ENCODE assay signal across 1 cellular context in the genomic region with DNA sequence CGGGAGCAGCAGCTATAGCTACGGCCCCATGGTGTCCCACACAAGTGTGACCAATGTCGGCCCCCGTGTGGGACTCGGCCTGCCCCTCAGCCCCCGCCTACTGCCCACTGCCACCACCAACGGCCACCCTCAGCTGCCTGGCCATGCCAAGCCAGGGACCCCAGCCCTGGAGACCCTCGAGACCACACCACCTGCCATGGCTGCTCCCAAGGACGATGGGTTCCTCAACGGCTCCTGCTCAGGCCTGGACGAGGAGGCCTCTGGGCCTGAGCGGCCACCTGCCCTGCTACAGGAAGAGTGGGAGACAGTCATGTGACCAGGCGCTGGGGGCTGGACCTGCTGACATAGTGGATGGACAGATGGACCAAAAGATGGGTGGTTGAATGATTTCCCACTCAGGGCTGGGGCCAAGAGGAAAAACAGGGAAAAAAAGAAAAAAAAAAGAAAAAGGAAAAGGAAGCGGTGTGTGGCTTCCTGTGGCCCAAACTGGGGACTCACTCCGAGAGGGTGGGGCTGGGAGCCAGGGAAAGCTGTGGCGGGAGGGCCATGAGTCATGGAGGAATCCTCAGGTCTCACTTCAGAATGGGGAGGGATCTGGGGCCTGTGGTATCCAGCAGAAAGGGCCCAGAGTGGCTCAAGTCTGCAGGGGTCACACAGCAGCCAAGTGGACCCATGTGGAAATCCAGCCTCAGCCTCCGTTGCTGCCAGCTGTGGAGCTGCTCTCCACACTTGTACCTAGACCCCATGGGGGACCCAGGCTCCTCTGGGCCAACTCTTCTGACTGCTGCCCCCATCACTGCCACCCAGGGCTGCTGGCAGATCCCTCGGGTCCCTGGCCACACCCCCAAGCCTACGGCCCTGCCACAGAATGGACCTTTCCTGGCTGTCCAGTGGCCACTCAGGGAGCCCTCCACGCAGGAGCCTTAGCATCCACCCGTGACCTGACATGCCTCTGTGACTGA.
TF ChIP-seq lines count a peak whose summit lies in the region.

No MANE protein-coding gene starts in this region.

TF ChIP-seq in H1, 55 proteins besides CTCF, POLR2A, EP300 and RAD21:
- TF ChIP-seq NANOG (IDR thresholded peaks at IDR 0.05; ENCODE audit: insufficient read depth, low read depth, low read length, poor library complexity, severe bottlenecking) (no peak), NRF1 (IDR thresholded peaks at IDR 0.05; ENCODE audit: low read depth, low read length) (no peak), SIX5 (IDR thresholded peaks at IDR 0.05; ENCODE audit: low read depth, low read length) (no peak), FOSL1 (IDR thresholded peaks at IDR 0.05; ENCODE audit: insufficient read depth, low read depth, low read length) (no peak), HDAC2 (IDR thresholded peaks at IDR 0.05; ENCODE audit: borderline replicate concordance in 1 of 2, low read depth in 2 of 2, low read length in 2 of 2) (no peak)
